8 cellular contexts compared by ENCODE assay signal in genomic region chr9:113807173-113808061, GRCh38.
DNase-seq lines count a peak whose midpoint lies in the region; ATAC-seq and TF ChIP-seq lines count a peak whose summit lies in the region.

No MANE protein-coding gene starts in this region.

- TF ChIP-seq RAD21 in SK-N-SH (IDR thresholded peaks at IDR 0.05; ENCODE audit: low read length), result peak; percentile 85

- H3K27ac ChIP-seq in KMS-11 (no peak overlapping the region), SK-N-SH (ENCODE audit: low read depth in 2 of 2, low read length in 1 of 2) (no peak overlapping the region), caudate nucleus (ENCODE audit: low read depth, low read length) (no peak overlapping the region)

- DNase-seq in NCI-H2081 (lab: John Stamatoyannopoulos, UW) (peak; percentile 50 to 53), NCI-H2081 treated with DMSO at 0.1 percent for 48 hours (lab: John Stamatoyannopoulos, UW) (no peak), SK-N-SH (peak; percentile 75), caudate nucleus (lab: John Stamatoyannopoulos, UW) (peak in 32 of 61 donors; percentile 1 to 47 (median 10)), kidney epithelial cell (ENCODE audit: low read depth) (no peak)
- DNase-seq in stimulated activated CD4-positive, alpha-beta T cell treated with anti-CD3 and anti-CD28 coated beads, Interleukin-1b, Interleukin-23, amount 100 ng/mL, for 48 hours, result peak; percentile 20

- no peaks in the 10 kb centered on the region for H3K9me3 ChIP-seq in SK-N-SH

- H3K9ac ChIP-seq in KMS-11, result no peak overlapping the region
- no peak overlapping the region for H3K9ac ChIP-seq in SK-N-SH

- H3K9me2 ChIP-seq in SK-N-SH, result no peaks in the 10 kb centered on the region

- H3K4me2 ChIP-seq in KMS-11 (no peak overlapping the region), SK-N-SH (no peak overlapping the region)

- ATAC-seq in HG02938 (IDR thresholded peaks at IDR 0.05; ENCODE audit: unreplicated experiment), result no peak

- no peak for TF ChIP-seq EP300 in SK-N-SH (IDR thresholded peaks at IDR 0.05; ENCODE audit: borderline replicate concordance in 1 of 2, low read depth in 1 of 2, low read length in 1 of 2)

- H3K27me3 ChIP-seq in KMS-11 (ENCODE audit: insufficient read depth, low read depth) (no peaks in the 10 kb centered on the region), SK-N-SH (ENCODE audit: insufficient read depth) (peaks cover 5% of the 10 kb centered on the region; the same call in 1 of the 2 replicates), kidney epithelial cell (ENCODE audit: control insufficient read depth, insufficient read depth, low read length) (no peaks in the 10 kb centered on the region)

- TF ChIP-seq CTCF in KMS-11 (conservative IDR thresholded peaks at IDR 0.05; ENCODE audit: low read depth, low read length) (peak; percentile 92), SK-N-SH (IDR thresholded peaks at IDR 0.05) (peak; percentile 88), kidney epithelial cell (IDR thresholded peaks at IDR 0.05; ENCODE audit: insufficient read depth, low read length, poor library complexity, severe bottlenecking) (peak; percentile 86)

- no peaks in the 10 kb centered on the region for H3K36me3 ChIP-seq in KMS-11 (ENCODE audit: insufficient read depth)
- no peaks in the 10 kb centered on the region for H3K36me3 ChIP-seq in SK-N-SH (replicated peaks in 1 of 2; ENCODE audit: control insufficient read depth in 1 of 2, insufficient read depth in 2 of 2, low read length in 1 of 2)
- H3K36me3 ChIP-seq in kidney epithelial cell (ENCODE audit: control insufficient read depth, insufficient read depth, low read length), result no peaks in the 10 kb centered on the region

- H3K4me1 ChIP-seq in KMS-11 (ENCODE audit: low read depth, poor library complexity, severe bottlenecking) (no peaks in the 10 kb centered on the region), SK-N-SH (ENCODE audit: control insufficient read depth in 1 of 2, insufficient read depth in 2 of 2, low read depth in 1 of 2, low read length in 1 of 2) (peaks cover 0 to 5% of the 10 kb centered on the region in 2 experiments; a peak in 1 of 4 replicates)

- no peaks in the 10 kb centered on the region for H4K20me1 ChIP-seq in KMS-11 (ENCODE audit: insufficient read depth)
- H4K20me1 ChIP-seq in SK-N-SH (ENCODE audit: insufficient read depth), result no peaks in the 10 kb centered on the region

- no peak overlapping the region for H3K4me3 ChIP-seq in KMS-11 (IDR thresholded peaks at IDR 0.05; ENCODE audit: insufficient read depth, low read depth, low read length)
- H3K4me3 ChIP-seq in SK-N-SH (ENCODE audit: low read depth in 2 of 2, low read length in 1 of 2), result peak overlapping the region; percentile 32 to 34; a peak in 2 of 4 replicates
- H3K4me3 ChIP-seq in kidney epithelial cell (ENCODE audit: low read depth, low read length), result no peak overlapping the region

- H3F3A ChIP-seq in SK-N-SH (replicated peaks; ENCODE audit: insufficient read depth), result no peaks in the 10 kb centered on the region

- H3K79me2 ChIP-seq in KMS-11 (ENCODE audit: insufficient read depth, low read depth) (no peaks in the 10 kb centered on the region), SK-N-SH (ENCODE audit: insufficient read depth) (no peaks in the 10 kb centered on the region)

- WGBS in SK-N-SH (ENCODE audit: low lambda C conversion rate), result 36% methylated on average over 13 of the region's 15 CpGs

- CTCF ChIA-PET in SK-N-SH (lab: Yijun Ruan, JAX), result interaction anchor here (0.6 to 3.8 kb wide), 54 partner anchors 9 to 509 kb away, joined by 3 to 26 read pairs (median 4); partner anchors contain the start of genes AMBP and ZNF618

- H2AFZ ChIP-seq in KMS-11 (ENCODE audit: low read depth) (peak overlapping the region; percentile 42; the same call in 1 of the 2 replicates), SK-N-SH (ENCODE audit: low read depth) (no peak overlapping the region)

- POLR2A ChIA-PET in SK-N-SH (lab: Yijun Ruan, JAX), result interaction anchor here (1.1 kb wide), 1 partner anchor 69 kb away, joined by 3 read pairs; the partner anchor contains the start of gene ZNF618

TF ChIP-seq in SK-N-SH, 30 proteins besides CTCF, POLR2A, EP300 and RAD21:
- TF ChIP-seq SMC3 (IDR thresholded peaks at IDR 0.05; ENCODE audit: low read depth, low read length) (peak; percentile 80), ELF1 (IDR thresholded peaks at IDR 0.05) (peak; percentile 44; the same call in 1 of the 2 replicates), RFX5 (IDR thresholded peaks at IDR 0.05; ENCODE audit: low read length) (peak; percentile 38; the same call in 1 of the 2 replicates), TAF1 (IDR thresholded peaks at IDR 0.05; ENCODE audit: borderline replicate concordance, low read depth, low read length) (no peak)

Comparison
In these comparisons a context has a peak if more than half of its experiments do, and no peak if none do; other contexts are left out.
1. DNase-seq: peak in NCI-H2081 (2 of 2), SK-N-SH (single experiment), caudate nucleus (32 of 61) and stimulated activated CD4-positive, alpha-beta T cell treated with anti-CD3 and anti-CD28 coated beads, Interleukin-1b, Interleukin-23, amount 100 ng/mL, for 48 hours (single experiment); none in NCI-H2081 treated with DMSO at 0.1 percent for 48 hours (single experiment) and kidney epithelial cell (single experiment).
2. H3K4me3 ChIP-seq: peak in SK-N-SH (2 of 2); none in KMS-11 (single experiment) and kidney epithelial cell (single experiment).
3. Peak in every context shown above with its lines, with median percentiles within 50 percentile points of each other: CTCF ChIP-seq.